Comparison of ENCODE assay signal across 8 cellular contexts in genomic region chr15:31328425-31328998, GRCh38. TPM values are rescaled to one million over a fixed set of nuclear protein-coding genes. Genes with fewer than 3 reads are reported as not detected.
DNase-seq lines count a peak whose midpoint lies in the region; ATAC-seq and TF ChIP-seq lines count a peak whose summit lies in the region.

No MANE protein-coding gene starts in this region.

- TF ChIP-seq CTCF in GM12865 (IDR thresholded peaks at IDR 0.05; ENCODE audit: insufficient read depth, low read depth, low read length, missing control alignments): no peak
- no peak for TF ChIP-seq CTCF in fibroblast of lung (conservative IDR thresholded peaks at IDR 0.05 in 1 of 2, IDR thresholded peaks at IDR 0.05 in 1 of 2; ENCODE audit: low read depth in 1 of 2, low read length in 2 of 2)
- no peak for TF ChIP-seq CTCF in progenitor cell of endocrine pancreas (IDR thresholded peaks at IDR 0.05; ENCODE audit: unreplicated experiment)

- H3K4me3 Mint-ChIP-seq in activated T-cell treated with anti-CD3 and anti-CD28 coated beads, Interleukin-2, amount 50 U/mL, for 72 hours: peak overlapping the region; percentile 98 to 100
- H3K4me3 Mint-ChIP-seq in progenitor cell of endocrine pancreas (ENCODE audit: low read depth): peak overlapping the region; percentile 90

- DNase-seq in GM12865 (ENCODE audit: low read depth): peak; percentile 77
- peak; percentile 29 for DNase-seq in NCI-H526 treated with DMSO at 0.1 percent for 48 hours (lab: John Stamatoyannopoulos, UW)
- DNase-seq in activated T-cell treated with anti-CD3 and anti-CD28 coated beads, Interleukin-2, amount 50 U/mL, for 72 hours: peak; percentile 79 to 89
- peak in 1 of 2 donors; percentile 32 for DNase-seq in fibroblast of lung (ENCODE audit: low read depth in 2 of 2)
- DNase-seq in progenitor cell of endocrine pancreas (ENCODE audit: low spot score, unreplicated experiment): no peak
- DNase-seq in T1000 (lab: John Stamatoyannopoulos, UW): no peak
- DNase-seq in NCI-H1930 (lab: John Stamatoyannopoulos, UW): no peak
- no peak for DNase-seq in middle frontal gyrus (ENCODE audit: extremely low spot score, low spot score)

- H2AFZ ChIP-seq in fibroblast of lung (ENCODE audit: low read length): no peak overlapping the region

- no peaks in the 10 kb centered on the region for H3K9me3 ChIP-seq in fibroblast of lung (ENCODE audit: control insufficient read depth, insufficient read depth, low read depth, low read length)

- no peaks in the 10 kb centered on the region for H3K36me3 ChIP-seq in fibroblast of lung (ENCODE audit: control insufficient read depth, insufficient read depth, low read length)

- H3K4me1 ChIP-seq in fibroblast of lung (ENCODE audit: control insufficient read depth, extremely low read depth, insufficient read depth, low read length): no peaks in the 10 kb centered on the region

- peak overlapping the region; percentile 74 for H3K27ac ChIP-seq in fibroblast of lung (ENCODE audit: insufficient read depth, low read length)

- H3K27me3 Mint-ChIP-seq in activated T-cell treated with anti-CD3 and anti-CD28 coated beads, Interleukin-2, amount 50 U/mL, for 72 hours (ENCODE audit: low read depth): no peaks in the 10 kb centered on the region
- peaks cover 5% of the 10 kb centered on the region for H3K27me3 Mint-ChIP-seq in progenitor cell of endocrine pancreas

- H3K9ac ChIP-seq in fibroblast of lung (ENCODE audit: insufficient read depth, low read length): peak overlapping the region; percentile 88

- peak overlapping the region; percentile 94 for H3K4me2 ChIP-seq in fibroblast of lung (ENCODE audit: extremely low read depth, insufficient read depth, low read length)

- H3K79me2 ChIP-seq in fibroblast of lung (ENCODE audit: control insufficient read depth, insufficient read depth, low read length): peaks cover 52% of the 10 kb centered on the region

- no peaks in the 10 kb centered on the region for H3K9me3 Mint-ChIP-seq in activated T-cell treated with anti-CD3 and anti-CD28 coated beads, Interleukin-2, amount 50 U/mL, for 72 hours
- no peaks in the 10 kb centered on the region for H3K9me3 Mint-ChIP-seq in progenitor cell of endocrine pancreas (ENCODE audit: low read depth)

- peak overlapping the region; percentile 66 for H3K4me3 ChIP-seq in GM12865 (ENCODE audit: low read depth, low read length)
- peak overlapping the region; percentile 79 to 90 (median 82) for H3K4me3 ChIP-seq in fibroblast of lung (replicated peaks in 1 of 4; ENCODE audit: control extremely low read depth in 1 of 4, insufficient read depth in 1 of 4, low read depth in 3 of 4, low read length in 4 of 4)

- H3K36me3 Mint-ChIP-seq in activated T-cell treated with anti-CD3 and anti-CD28 coated beads, Interleukin-2, amount 50 U/mL, for 72 hours (ENCODE audit: insufficient read depth in 2 of 2): peaks cover 9% of the 10 kb centered on the region in 2 donors
- H3K36me3 Mint-ChIP-seq in progenitor cell of endocrine pancreas (ENCODE audit: insufficient read depth): no peaks in the 10 kb centered on the region

- peak overlapping the region; percentile 99 for H3K27ac Mint-ChIP-seq in activated T-cell treated with anti-CD3 and anti-CD28 coated beads, Interleukin-2, amount 50 U/mL, for 72 hours
- peak overlapping the region; percentile 89 for H3K27ac Mint-ChIP-seq in progenitor cell of endocrine pancreas

- ATAC-seq in activated T-cell treated with anti-CD3 and anti-CD28 coated beads, Interleukin-2, amount 50 U/mL, for 72 hours (replicated peaks in 1 of 2): peak in 1 of 2 donors; percentile 17

- peaks cover 68% of the 10 kb centered on the region for H3K4me1 Mint-ChIP-seq in activated T-cell treated with anti-CD3 and anti-CD28 coated beads, Interleukin-2, amount 50 U/mL, for 72 hours (ENCODE audit: low read depth)
- H3K4me1 Mint-ChIP-seq in progenitor cell of endocrine pancreas (ENCODE audit: low read depth): peaks cover 31% of the 10 kb centered on the region

- H4K20me1 ChIP-seq in fibroblast of lung (ENCODE audit: control insufficient read depth, extremely low read depth, insufficient read depth, low read length): no peaks in the 10 kb centered on the region

- no peaks in the 10 kb centered on the region for H3K27me3 ChIP-seq in fibroblast of lung (ENCODE audit: control insufficient read depth, insufficient read depth, low read length)

RNA-seq across cellular contexts. Expression of gene KLF13, which starts 1.9 kb away (rescaled TPM):
- 100 to 1,000 TPM; 260 to 273 TPM for total RNA-seq in activated T-cell treated with anti-CD3 and anti-CD28 coated beads, Interleukin-2, amount 50 U/mL, for 72 hours
- total RNA-seq in fibroblast of lung (28.5 and 39.6 TPM in 2 replicates), progenitor cell of endocrine pancreas (26.9 and 34.0 TPM in 2 replicates)
- polyA plus RNA-seq in fibroblast of lung: 29.5 and 42.9 TPM in 2 replicates
- 43.9 and 48.6 TPM in 2 replicates for polyA plus RNA-seq in fibroblast of lung (2012)
- 50.3 and 57.3 TPM in 2 replicates for polyA minus RNA-seq in fibroblast of lung (ENCODE audit: low replicate concordance)

Comparison
In these comparisons a context has a peak if more than half of its experiments do, and no peak if none do; other contexts are left out.
1. DNase-seq: peak in GM12865 (single experiment), NCI-H526 treated with DMSO at 0.1 percent for 48 hours (single experiment) and activated T-cell treated with anti-CD3 and anti-CD28 coated beads, Interleukin-2, amount 50 U/mL, for 72 hours (2 of 2); none in progenitor cell of endocrine pancreas (single experiment), T1000 (single experiment), NCI-H1930 (0 of 2) and middle frontal gyrus (single experiment).